Comparison of ENCODE assay signal across 13 cellular contexts in the genomic region with DNA sequence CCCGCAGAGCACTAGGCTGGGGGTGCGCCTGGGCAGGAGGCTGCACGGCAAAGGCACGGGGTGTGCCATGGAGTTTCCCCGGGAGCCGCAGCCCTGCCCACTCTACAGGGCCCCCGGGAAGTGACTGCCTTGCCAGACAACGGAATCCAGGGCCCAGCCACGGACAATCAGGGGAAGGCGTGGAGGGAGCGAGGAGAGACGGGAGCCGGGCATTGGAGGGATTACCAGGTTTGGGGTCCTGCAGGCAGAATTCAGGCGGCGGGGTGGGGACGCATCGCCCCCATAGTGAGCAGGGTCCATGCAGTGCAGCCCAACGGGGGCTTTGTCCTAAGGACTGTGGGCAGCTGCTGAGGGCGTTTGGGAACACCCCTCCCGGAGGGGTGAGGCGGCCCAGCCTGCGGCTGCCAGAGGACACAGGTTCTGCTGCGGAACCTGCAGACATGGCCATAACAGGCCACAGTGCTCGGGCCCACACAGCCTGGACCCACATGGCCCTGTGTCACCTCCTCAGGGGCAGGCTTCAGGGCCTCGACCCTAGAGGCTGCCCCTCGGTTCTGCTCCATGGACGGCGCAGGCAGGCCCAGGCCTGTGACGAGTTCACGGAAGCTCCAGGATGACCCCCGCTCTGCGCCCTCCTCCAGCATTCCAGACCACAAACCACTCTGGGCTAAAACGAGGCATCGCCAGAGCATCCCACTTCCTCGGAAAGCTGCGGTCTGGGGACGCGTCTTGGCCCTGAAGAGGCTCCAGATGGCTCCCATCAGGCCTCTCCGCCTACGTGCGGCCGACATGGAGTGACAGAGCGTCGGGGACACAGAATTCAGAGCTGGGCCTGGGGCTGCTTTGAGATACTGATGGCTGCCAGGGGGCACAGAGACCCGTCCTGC. TPM values are rescaled to one million over a fixed set of nuclear protein-coding genes. Genes with fewer than 3 reads are reported as not detected.
DNase-seq lines count a peak whose midpoint lies in the region; ATAC-seq, FAIRE-seq and TF ChIP-seq lines count a peak whose summit lies in the region.
"Had no signal": no experiment of that assay in that cellular context is flagged by ENCODE, and none has a peak within 500 bp of the region (broad histone marks: within the 10 kb centered on the region; RNA-seq: fewer than 3 reads in every experiment).

No MANE protein-coding gene starts in this region.

- no peaks in the 10 kb centered on the region for H3K4me1 ChIP-seq in kidney (ENCODE audit: control insufficient read depth in 1 of 2, insufficient read depth in 1 of 2, low read depth in 1 of 2, low read length in 2 of 2)
- H3K4me1 ChIP-seq: HAP-1, parathyroid adenoma had no signal

- H3K4me3 ChIP-seq in choroid plexus epithelial cell (ENCODE audit: low read depth, low read length) (no peak overlapping the region), kidney (ENCODE audit: low read length in 2 of 2) (no peak overlapping the region), skin epidermis (no peak overlapping the region)
- H3K4me3 ChIP-seq: HAP-1, thyroid gland had no signal

- intact Hi-C loops in kidney (cut with DNase I) = no loop called here

- no peak for TF ChIP-seq CTCF in choroid plexus epithelial cell (conservative IDR thresholded peaks at IDR 0.05; ENCODE audit: low read depth, low read length)
- no peak for TF ChIP-seq CTCF in kidney (IDR thresholded peaks at IDR 0.05; ENCODE audit: borderline replicate concordance, extremely low read depth, insufficient read depth)

- H3K9me3 ChIP-seq in kidney (ENCODE audit: control insufficient read depth in 1 of 2, low read length in 2 of 2) = no peaks in the 10 kb centered on the region
- H3K9me3 ChIP-seq: HAP-1, thyroid gland had no signal

- DNase-seq in GM03348 (ENCODE audit: low spot score) (peak; percentile 89), choroid plexus epithelial cell (ENCODE audit: low read depth) (peak; percentile 66), kidney (peak; percentile 92), NAMALWA (ENCODE audit: low spot score) (no peak), NCI-H526 (lab: John Stamatoyannopoulos, UW) (no peak)
- DNase-seq: CD4-positive, alpha-beta memory T cell; NCI-H345; thyroid gland had no signal

- ATAC-seq in HG03378 (IDR thresholded peaks at IDR 0.05; ENCODE audit: unreplicated experiment) (no peak), GM19023 (IDR thresholded peaks at IDR 0.05; ENCODE audit: unreplicated experiment) (no peak)

- no peak overlapping the region for H3K9ac ChIP-seq in kidney (ENCODE audit: low read length in 2 of 2)
- H3K9ac ChIP-seq: parathyroid adenoma had no signal

- no peaks in the 10 kb centered on the region for H3K36me3 ChIP-seq in kidney (ENCODE audit: control insufficient read depth in 1 of 2, insufficient read depth in 2 of 2, low read length in 2 of 2)
- H3K36me3 ChIP-seq: HAP-1, thyroid gland had no signal

- no peak overlapping the region for H3K27ac ChIP-seq in kidney (ENCODE audit: low read depth in 2 of 2, low read length in 2 of 2)
- peak overlapping the region in 20 of 21 experiments; percentile 13 to 90 (median 68) for H3K27ac ChIP-seq in skin epidermis
- H3K27ac ChIP-seq: parathyroid adenoma had no signal

- no peak for FAIRE-seq in kidney (lab: Jason Lieb, UNC)

RNA-seq across cellular contexts. Expression of a gene that starts 54.5 kb away (rescaled TPM):
- 127 TPM for total RNA-seq in kidney
- 112 TPM for polyA plus RNA-seq in kidney (ENCODE audit: insufficient read depth, low read depth, low replicate concordance)

Comparison
In these comparisons a context has a peak if more than half of its experiments do, and no peak if none do; other contexts are left out.
1. DNase-seq: peak in GM03348 (single experiment), choroid plexus epithelial cell (single experiment) and kidney (single experiment); none in NAMALWA (single experiment) and NCI-H526 (0 of 2).
2. H3K27ac ChIP-seq: peak in skin epidermis (20 of 21); none in kidney (0 of 2).